In the genomic region with DNA sequence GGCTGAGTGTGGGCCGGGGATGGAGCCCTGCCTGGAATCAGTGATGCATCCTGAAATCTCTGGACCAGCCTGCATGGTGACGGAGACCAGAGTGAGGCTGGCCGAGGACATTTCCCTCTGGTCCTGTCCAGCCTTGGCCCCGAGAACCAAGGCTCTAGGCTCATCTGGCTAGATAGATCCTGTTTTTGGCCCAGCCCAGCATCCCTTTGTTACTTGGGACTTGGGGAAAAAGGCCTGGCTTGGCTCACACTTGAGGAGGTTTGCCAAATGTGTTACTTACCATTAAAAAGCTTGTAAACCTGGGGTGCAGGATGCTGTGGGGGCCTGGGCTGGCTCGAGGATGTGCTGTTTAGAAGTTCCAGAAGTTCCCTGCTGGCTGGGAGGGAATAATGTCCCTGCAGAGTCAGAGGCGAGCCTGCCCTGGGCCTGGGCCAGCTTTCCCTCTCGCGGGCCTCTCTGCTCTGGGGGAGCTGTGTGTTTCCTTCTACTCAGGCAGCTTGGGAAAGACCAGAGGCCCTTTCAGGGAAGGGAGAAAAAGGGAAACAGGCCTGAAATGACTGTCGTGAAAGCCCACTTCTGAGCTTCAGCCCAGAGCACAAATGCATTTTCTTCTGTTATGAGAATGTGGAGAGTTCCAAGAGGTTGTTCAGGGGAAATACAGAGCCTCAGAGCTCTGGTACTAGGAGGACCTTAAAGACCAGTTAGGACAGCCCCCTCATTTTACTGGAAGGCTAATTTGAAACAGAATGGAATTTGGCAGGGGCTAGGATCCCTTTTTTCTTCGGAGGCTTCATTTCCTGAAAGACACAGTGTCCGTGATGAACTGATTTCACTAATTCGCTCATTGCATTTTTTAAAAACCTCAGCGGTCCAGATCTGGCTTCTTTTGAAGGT, we compare ENCODE assay signal across 1 cellular context.
TF ChIP-seq lines count a peak whose summit lies in the region.

No MANE protein-coding gene starts in this region.

TF ChIP-seq in GM12878, 131 proteins besides CTCF, POLR2A, EP300 and RAD21 (continues in another document):
- TF ChIP-seq NR2C1 (IDR thresholded peaks at IDR 0.05) (no peak), JUNB (IDR thresholded peaks at IDR 0.05) (peak; percentile 49; the same call in 1 of the 2 replicates), ZBED1 (IDR thresholded peaks at IDR 0.05; ENCODE audit: borderline replicate concordance) (no peak), NR2C2 (IDR thresholded peaks at IDR 0.05; ENCODE audit: borderline replicate concordance, control insufficient read depth, insufficient read length, low read depth) (no peak), ZNF622 (IDR thresholded peaks at IDR 0.05) (no peak), NFIC (IDR thresholded peaks at IDR 0.05; ENCODE audit: low read depth, low read length) (peak; percentile 77; the same call in 1 of the 2 replicates), TBL1XR1 (IDR thresholded peaks at IDR 0.05; ENCODE audit: low read depth, low read length) (no peak), SUPT20H (IDR thresholded peaks at IDR 0.05; ENCODE audit: borderline replicate concordance, control insufficient read depth, low read depth, low read length) (no peak), WRNIP1 (IDR thresholded peaks at IDR 0.05; ENCODE audit: borderline replicate concordance, low read depth, low read length) (no peak), FOXM1 (IDR thresholded peaks at IDR 0.05; ENCODE audit: low read depth, low read length) (peak; percentile 48; the same call in 1 of the 2 replicates), ZNF217 (IDR thresholded peaks at IDR 0.05) (no peak), ETV6 (conservative IDR thresholded peaks at IDR 0.05 in 1 of 2, IDR thresholded peaks at IDR 0.05 in 1 of 2; ENCODE audit: borderline replicate concordance in 1 of 2, low read depth in 1 of 2) (0 out of 4 replicates have a peak, but pooled peaks of 1 of the 2 experiments have one; percentile 9), LARP7 (IDR thresholded peaks at IDR 0.05) (no peak), IKZF1 (conservative IDR thresholded peaks at IDR 0.05) (0 out of 2 replicates have a peak, but pooled peaks have one; percentile 17), GATAD2B (conservative IDR thresholded peaks at IDR 0.05; ENCODE audit: low read depth) (no peak), CHD1 (IDR thresholded peaks at IDR 0.05; ENCODE audit: low read depth, low read length) (no peak), NR2F1 (conservative IDR thresholded peaks at IDR 0.05) (no peak), TCF3 (IDR thresholded peaks at IDR 0.05; ENCODE audit: borderline replicate concordance, insufficient read depth, low read depth, low read length) (no peak), NRF1 (conservative IDR thresholded peaks at IDR 0.05; ENCODE audit: low read depth, low read length) (no peak), CEBPB (IDR thresholded peaks at IDR 0.05; ENCODE audit: borderline replicate concordance in 1 of 2, low read depth in 2 of 2, low read length in 2 of 2) (no peak), BCL11A (IDR thresholded peaks at IDR 0.05; ENCODE audit: low read depth, low read length) (no peak), IKZF2 (IDR thresholded peaks at IDR 0.05) (peak in 1 of 2 experiments; percentile 33; a peak in 1 of 4 replicates), PAX5 (IDR thresholded peaks at IDR 0.05; ENCODE audit: borderline replicate concordance, low read depth, low read length) (no peak), PAX8 (IDR thresholded peaks at IDR 0.05) (no peak), CBX5 (IDR thresholded peaks at IDR 0.05; ENCODE audit: low read depth) (no peak)
- TF ChIP-seq, protein P1, sequence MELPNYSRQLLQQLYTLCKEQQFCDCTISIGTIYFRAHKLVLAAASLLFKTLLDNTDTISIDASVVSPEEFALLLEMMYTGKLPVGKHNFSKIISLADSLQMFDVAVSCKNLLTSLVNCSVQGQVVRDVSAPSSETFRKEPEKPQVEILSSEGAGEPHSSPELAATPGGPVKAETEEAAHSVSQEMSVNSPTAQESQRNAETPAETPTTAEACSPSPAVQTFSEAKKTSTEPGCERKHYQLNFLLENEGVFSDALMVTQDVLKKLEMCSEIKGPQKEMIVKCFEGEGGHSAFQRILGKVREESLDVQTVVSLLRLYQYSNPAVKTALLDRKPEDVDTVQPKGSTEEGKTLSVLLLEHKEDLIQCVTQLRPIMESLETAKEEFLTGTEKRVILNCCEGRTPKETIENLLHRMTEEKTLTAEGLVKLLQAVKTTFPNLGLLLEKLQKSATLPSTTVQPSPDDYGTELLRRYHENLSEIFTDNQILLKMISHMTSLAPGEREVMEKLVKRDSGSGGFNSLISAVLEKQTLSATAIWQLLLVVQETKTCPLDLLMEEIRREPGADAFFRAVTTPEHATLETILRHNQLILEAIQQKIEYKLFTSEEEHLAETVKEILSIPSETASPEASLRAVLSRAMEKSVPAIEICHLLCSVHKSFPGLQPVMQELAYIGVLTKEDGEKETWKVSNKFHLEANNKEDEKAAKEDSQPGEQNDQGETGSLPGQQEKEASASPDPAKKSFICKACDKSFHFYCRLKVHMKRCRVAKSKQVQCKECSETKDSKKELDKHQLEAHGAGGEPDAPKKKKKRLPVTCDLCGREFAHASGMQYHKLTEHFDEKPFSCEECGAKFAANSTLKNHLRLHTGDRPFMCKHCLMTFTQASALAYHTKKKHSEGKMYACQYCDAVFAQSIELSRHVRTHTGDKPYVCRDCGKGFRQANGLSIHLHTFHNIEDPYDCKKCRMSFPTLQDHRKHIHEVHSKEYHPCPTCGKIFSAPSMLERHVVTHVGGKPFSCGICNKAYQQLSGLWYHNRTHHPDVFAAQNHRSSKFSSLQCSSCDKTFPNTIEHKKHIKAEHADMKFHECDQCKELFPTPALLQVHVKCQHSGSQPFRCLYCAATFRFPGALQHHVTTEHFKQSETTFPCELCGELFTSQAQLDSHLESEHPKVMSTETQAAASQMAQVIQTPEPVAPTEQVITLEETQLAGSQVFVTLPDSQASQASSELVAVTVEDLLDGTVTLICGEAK (IDR thresholded peaks at IDR 0.05; ENCODE audit: borderline replicate concordance): no peak
- TF ChIP-seq, protein P2, sequence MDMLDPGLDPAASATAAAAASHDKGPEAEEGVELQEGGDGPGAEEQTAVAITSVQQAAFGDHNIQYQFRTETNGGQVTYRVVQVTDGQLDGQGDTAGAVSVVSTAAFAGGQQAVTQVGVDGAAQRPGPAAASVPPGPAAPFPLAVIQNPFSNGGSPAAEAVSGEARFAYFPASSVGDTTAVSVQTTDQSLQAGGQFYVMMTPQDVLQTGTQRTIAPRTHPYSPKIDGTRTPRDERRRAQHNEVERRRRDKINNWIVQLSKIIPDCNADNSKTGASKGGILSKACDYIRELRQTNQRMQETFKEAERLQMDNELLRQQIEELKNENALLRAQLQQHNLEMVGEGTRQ (IDR thresholded peaks at IDR 0.05; ENCODE audit: borderline replicate concordance, low read depth, low read length): no peak
- TF ChIP-seq, protein P3, sequence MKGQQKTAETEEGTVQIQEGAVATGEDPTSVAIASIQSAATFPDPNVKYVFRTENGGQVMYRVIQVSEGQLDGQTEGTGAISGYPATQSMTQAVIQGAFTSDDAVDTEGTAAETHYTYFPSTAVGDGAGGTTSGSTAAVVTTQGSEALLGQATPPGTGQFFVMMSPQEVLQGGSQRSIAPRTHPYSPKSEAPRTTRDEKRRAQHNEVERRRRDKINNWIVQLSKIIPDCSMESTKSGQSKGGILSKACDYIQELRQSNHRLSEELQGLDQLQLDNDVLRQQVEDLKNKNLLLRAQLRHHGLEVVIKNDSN (IDR thresholded peaks at IDR 0.05; ENCODE audit: borderline replicate concordance, extremely low read length, insufficient read depth, low read depth, low read length): no peak
- TF ChIP-seq, protein P4, sequence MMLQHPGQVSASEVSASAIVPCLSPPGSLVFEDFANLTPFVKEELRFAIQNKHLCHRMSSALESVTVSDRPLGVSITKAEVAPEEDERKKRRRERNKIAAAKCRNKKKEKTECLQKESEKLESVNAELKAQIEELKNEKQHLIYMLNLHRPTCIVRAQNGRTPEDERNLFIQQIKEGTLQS (IDR thresholded peaks at IDR 0.05; ENCODE audit: borderline replicate concordance, extremely low read depth, low read depth, low read length): no peak
- TF ChIP-seq, protein P5, sequence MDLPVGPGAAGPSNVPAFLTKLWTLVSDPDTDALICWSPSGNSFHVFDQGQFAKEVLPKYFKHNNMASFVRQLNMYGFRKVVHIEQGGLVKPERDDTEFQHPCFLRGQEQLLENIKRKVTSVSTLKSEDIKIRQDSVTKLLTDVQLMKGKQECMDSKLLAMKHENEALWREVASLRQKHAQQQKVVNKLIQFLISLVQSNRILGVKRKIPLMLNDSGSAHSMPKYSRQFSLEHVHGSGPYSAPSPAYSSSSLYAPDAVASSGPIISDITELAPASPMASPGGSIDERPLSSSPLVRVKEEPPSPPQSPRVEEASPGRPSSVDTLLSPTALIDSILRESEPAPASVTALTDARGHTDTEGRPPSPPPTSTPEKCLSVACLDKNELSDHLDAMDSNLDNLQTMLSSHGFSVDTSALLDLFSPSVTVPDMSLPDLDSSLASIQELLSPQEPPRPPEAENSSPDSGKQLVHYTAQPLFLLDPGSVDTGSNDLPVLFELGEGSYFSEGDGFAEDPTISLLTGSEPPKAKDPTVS (IDR thresholded peaks at IDR 0.05; ENCODE audit: low read depth, low read length): no peak
- TF ChIP-seq, protein P6, sequence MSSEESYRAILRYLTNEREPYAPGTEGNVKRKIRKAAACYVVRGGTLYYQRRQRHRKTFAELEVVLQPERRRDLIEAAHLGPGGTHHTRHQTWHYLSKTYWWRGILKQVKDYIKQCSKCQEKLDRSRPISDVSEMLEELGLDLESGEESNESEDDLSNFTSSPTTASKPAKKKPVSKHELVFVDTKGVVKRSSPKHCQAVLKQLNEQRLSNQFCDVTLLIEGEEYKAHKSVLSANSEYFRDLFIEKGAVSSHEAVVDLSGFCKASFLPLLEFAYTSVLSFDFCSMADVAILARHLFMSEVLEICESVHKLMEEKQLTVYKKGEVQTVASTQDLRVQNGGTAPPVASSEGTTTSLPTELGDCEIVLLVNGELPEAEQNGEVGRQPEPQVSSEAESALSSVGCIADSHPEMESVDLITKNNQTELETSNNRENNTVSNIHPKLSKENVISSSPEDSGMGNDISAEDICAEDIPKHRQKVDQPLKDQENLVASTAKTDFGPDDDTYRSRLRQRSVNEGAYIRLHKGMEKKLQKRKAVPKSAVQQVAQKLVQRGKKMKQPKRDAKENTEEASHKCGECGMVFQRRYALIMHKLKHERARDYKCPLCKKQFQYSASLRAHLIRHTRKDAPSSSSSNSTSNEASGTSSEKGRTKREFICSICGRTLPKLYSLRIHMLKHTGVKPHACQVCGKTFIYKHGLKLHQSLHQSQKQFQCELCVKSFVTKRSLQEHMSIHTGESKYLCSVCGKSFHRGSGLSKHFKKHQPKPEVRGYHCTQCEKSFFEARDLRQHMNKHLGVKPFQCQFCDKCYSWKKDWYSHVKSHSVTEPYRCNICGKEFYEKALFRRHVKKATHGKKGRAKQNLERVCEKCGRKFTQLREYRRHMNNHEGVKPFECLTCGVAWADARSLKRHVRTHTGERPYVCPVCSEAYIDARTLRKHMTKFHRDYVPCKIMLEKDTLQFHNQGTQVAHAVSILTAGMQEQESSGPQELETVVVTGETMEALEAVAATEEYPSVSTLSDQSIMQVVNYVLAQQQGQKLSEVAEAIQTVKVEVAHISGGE (CRISPR knock-in tag; IDR thresholded peaks at IDR 0.05): no peak
- TF ChIP-seq, protein P7, sequence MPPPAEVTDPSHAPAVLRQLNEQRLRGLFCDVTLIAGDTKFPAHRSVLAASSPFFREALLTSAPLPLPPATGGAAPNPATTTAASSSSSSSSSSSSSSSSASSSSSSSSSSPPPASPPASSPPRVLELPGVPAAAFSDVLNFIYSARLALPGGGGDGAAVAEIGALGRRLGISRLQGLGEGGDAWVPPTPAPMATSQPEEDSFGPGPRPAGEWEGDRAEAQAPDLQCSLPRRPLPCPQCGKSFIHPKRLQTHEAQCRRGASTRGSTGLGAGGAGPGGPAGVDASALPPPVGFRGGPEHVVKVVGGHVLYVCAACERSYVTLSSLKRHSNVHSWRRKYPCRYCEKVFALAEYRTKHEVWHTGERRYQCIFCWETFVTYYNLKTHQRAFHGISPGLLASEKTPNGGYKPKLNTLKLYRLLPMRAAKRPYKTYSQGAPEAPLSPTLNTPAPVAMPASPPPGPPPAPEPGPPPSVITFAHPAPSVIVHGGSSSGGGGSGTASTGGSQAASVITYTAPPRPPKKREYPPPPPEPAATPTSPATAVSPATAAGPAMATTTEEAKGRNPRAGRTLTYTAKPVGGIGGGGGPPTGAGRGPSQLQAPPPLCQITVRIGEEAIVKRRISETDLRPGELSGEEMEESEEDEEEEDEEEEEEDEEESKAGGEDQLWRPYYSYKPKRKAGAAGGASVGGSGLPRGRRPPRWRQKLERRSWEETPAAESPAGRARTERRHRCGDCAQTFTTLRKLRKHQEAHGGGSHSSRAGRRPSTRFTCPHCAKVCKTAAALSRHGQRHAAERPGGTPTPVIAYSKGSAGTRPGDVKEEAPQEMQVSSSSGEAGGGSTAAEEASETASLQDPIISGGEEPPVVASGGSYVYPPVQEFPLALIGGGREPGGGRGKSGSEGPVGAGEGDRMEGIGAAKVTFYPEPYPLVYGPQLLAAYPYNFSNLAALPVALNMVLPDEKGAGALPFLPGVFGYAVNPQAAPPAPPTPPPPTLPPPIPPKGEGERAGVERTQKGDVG (CRISPR knock-in tag; IDR thresholded peaks at IDR 0.05): no peak
- TF ChIP-seq, protein P8, sequence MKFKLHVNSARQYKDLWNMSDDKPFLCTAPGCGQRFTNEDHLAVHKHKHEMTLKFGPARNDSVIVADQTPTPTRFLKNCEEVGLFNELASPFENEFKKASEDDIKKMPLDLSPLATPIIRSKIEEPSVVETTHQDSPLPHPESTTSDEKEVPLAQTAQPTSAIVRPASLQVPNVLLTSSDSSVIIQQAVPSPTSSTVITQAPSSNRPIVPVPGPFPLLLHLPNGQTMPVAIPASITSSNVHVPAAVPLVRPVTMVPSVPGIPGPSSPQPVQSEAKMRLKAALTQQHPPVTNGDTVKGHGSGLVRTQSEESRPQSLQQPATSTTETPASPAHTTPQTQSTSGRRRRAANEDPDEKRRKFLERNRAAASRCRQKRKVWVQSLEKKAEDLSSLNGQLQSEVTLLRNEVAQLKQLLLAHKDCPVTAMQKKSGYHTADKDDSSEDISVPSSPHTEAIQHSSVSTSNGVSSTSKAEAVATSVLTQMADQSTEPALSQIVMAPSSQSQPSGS (IDR thresholded peaks at IDR 0.05; ENCODE audit: low read length): no peak; the same call in 1 of the 2 replicates
- TF ChIP-seq, protein P9, sequence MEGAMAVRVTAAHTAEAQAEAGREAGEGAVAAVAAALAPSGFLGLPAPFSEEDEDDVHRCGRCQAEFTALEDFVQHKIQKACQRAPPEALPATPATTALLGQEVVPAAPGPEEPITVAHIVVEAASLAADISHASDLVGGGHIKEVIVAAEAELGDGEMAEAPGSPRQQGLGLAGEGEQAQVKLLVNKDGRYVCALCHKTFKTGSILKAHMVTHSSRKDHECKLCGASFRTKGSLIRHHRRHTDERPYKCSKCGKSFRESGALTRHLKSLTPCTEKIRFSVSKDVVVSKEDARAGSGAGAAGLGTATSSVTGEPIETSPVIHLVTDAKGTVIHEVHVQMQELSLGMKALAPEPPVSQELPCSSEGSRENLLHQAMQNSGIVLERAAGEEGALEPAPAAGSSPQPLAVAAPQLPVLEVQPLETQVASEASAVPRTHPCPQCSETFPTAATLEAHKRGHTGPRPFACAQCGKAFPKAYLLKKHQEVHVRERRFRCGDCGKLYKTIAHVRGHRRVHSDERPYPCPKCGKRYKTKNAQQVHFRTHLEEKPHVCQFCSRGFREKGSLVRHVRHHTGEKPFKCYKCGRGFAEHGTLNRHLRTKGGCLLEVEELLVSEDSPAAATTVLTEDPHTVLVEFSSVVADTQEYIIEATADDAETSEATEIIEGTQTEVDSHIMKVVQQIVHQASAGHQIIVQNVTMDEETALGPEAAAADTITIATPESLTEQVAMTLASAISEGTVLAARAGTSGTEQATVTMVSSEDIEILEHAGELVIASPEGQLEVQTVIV (IDR thresholded peaks at IDR 0.05; ENCODE audit: borderline replicate concordance, partially characterized antibody): no peak
